In genomic region chr1:18183477-18183974, GRCh38 we compare ENCODE assay signal across 21 cellular contexts.
"Had no signal": no experiment of that assay in that cellular context is flagged by ENCODE, and none has a peak within 500 bp of the region (broad histone marks: within the 10 kb centered on the region; RNA-seq: fewer than 3 reads in every experiment).

No MANE protein-coding gene starts in this region.

- H3K27ac Mint-ChIP-seq: activated CD8-positive, alpha-beta T cell treated with anti-CD3 and anti-CD28 coated beads, Interleukin-2, amount 10 ng/mL, durations not matched to agents 7 days and 5 days; activated naive CD4-positive, alpha-beta T cell treated with anti-CD3 and anti-CD28 coated beads, Interleukin-2, amount 50 U/mL, for 24 hours; activated T-helper 1 cell treated with anti-CD3 and anti-CD28 coated beads, Interleukin-12 subunit alpha, Interleukin-12 subunit beta, Interleukin-2, Interleukin-4 antibody, amounts not matched to agents 30 ng/mL and 10 ng/mL and 1 ng/mL, durations not matched to agents 14 hours and 24 hours and 36 hours; dendritic cell treated with granulocyte-macrophage colony-stimulating factor and Interleukin-4, amounts not matched to agents 40 ng/mL and 50 ng/mL, for 4 days; nephron progenitor cell; stimulated activated naive B cell treated with anti-CD40 and anti-IgM and Interleukin-4, amounts not matched to agents 10 μg/mL and 1 μg/mL and 100 μg/mL, for 72 hours; type B pancreatic cell had no signal

- H3K4me3 Mint-ChIP-seq: activated CD8-positive, alpha-beta T cell treated with anti-CD3 and anti-CD28 coated beads, Interleukin-2, amount 10 ng/mL, durations not matched to agents 7 days and 5 days; activated naive CD4-positive, alpha-beta T cell treated with anti-CD3 and anti-CD28 coated beads, Interleukin-2, amount 50 U/mL, for 24 hours; activated T-helper 1 cell treated with anti-CD3 and anti-CD28 coated beads, Interleukin-12 subunit alpha, Interleukin-12 subunit beta, Interleukin-2, Interleukin-4 antibody, amounts not matched to agents 30 ng/mL and 10 ng/mL and 1 ng/mL, durations not matched to agents 14 hours and 24 hours and 36 hours; dendritic cell treated with granulocyte-macrophage colony-stimulating factor and Interleukin-4, amounts not matched to agents 40 ng/mL and 50 ng/mL, for 4 days; nephron progenitor cell; stimulated activated naive B cell treated with anti-CD40 and anti-IgM and Interleukin-4, amounts not matched to agents 10 μg/mL and 1 μg/mL and 100 μg/mL, for 72 hours; type B pancreatic cell had no signal

- H3K4me1 ChIP-seq: foreskin keratinocyte, lower lobe of right lung, right lobe of liver, vagina had no signal

- H3K4me3 ChIP-seq: lower lobe of right lung, mucosa of descending colon, right lobe of liver, skin epidermis, vagina had no signal

- H3K36me3 Mint-ChIP-seq: activated naive CD4-positive, alpha-beta T cell treated with anti-CD3 and anti-CD28 coated beads, Interleukin-2, amount 50 U/mL, for 24 hours; stimulated activated naive B cell treated with anti-CD40 and anti-IgM and Interleukin-4, amounts not matched to agents 10 μg/mL and 1 μg/mL and 100 μg/mL, for 72 hours; type B pancreatic cell had no signal

- H3K27ac ChIP-seq: brain microvascular endothelial cell, foreskin keratinocyte, lower lobe of right lung, right lobe of liver, skin epidermis, vagina, VCaP had no signal

- DNase-seq: activated CD4-positive, alpha-beta T cell treated with anti-CD3 and anti-CD28 coated beads for 1 hour; activated CD4-positive, alpha-beta T cell treated with anti-CD3 and anti-CD28 coated beads, Interleukin-2, amount 50 U/mL, for 1 hour; activated CD8-positive, alpha-beta T cell treated with anti-CD3 and anti-CD28 coated beads, Interleukin-2, amount 10 ng/mL, durations not matched to agents 7 days and 5 days; activated gamma-delta T cell treated with Interleukin-2 at 50 U/mL for 16 hours; effector CD4-positive, alpha-beta T cell; erythroblast; lower lobe of right lung; mucosa of descending colon; nephron progenitor cell; stimulated activated CD4-positive, alpha-beta T cell treated with anti-CD3 and anti-CD28 coated beads, Interleukin-1b, Interleukin-23, amount 100 ng/mL, for 48 hours; stimulated activated naive B cell treated with anti-CD40 and anti-IgM and Interleukin-4, amounts not matched to agents 10 μg/mL and 1 μg/mL and 100 μg/mL, for 72 hours had no signal

- H3K27me3 ChIP-seq: brain microvascular endothelial cell, right lobe of liver, vagina had no signal

- H3K9me3 Mint-ChIP-seq: activated naive CD4-positive, alpha-beta T cell treated with anti-CD3 and anti-CD28 coated beads, Interleukin-2, amount 50 U/mL, for 24 hours; activated T-helper 1 cell treated with anti-CD3 and anti-CD28 coated beads, Interleukin-12 subunit alpha, Interleukin-12 subunit beta, Interleukin-2, Interleukin-4 antibody, amounts not matched to agents 30 ng/mL and 10 ng/mL and 1 ng/mL, durations not matched to agents 14 hours and 24 hours and 36 hours; dendritic cell treated with granulocyte-macrophage colony-stimulating factor and Interleukin-4, amounts not matched to agents 40 ng/mL and 50 ng/mL, for 4 days; nephron progenitor cell; stimulated activated naive B cell treated with anti-CD40 and anti-IgM and Interleukin-4, amounts not matched to agents 10 μg/mL and 1 μg/mL and 100 μg/mL, for 72 hours; type B pancreatic cell had no signal

- H3K4me1 Mint-ChIP-seq: activated naive CD4-positive, alpha-beta T cell treated with anti-CD3 and anti-CD28 coated beads, Interleukin-2, amount 50 U/mL, for 24 hours; stimulated activated naive B cell treated with anti-CD40 and anti-IgM and Interleukin-4, amounts not matched to agents 10 μg/mL and 1 μg/mL and 100 μg/mL, for 72 hours had no signal

- H3K9me3 ChIP-seq: lower lobe of right lung, mucosa of descending colon, right lobe of liver, vagina had no signal

- H3K36me3 ChIP-seq: brain microvascular endothelial cell, lower lobe of right lung, right lobe of liver, vagina had no signal
